Comparison of ENCODE assay signal across 1 cellular context in the genomic region with DNA sequence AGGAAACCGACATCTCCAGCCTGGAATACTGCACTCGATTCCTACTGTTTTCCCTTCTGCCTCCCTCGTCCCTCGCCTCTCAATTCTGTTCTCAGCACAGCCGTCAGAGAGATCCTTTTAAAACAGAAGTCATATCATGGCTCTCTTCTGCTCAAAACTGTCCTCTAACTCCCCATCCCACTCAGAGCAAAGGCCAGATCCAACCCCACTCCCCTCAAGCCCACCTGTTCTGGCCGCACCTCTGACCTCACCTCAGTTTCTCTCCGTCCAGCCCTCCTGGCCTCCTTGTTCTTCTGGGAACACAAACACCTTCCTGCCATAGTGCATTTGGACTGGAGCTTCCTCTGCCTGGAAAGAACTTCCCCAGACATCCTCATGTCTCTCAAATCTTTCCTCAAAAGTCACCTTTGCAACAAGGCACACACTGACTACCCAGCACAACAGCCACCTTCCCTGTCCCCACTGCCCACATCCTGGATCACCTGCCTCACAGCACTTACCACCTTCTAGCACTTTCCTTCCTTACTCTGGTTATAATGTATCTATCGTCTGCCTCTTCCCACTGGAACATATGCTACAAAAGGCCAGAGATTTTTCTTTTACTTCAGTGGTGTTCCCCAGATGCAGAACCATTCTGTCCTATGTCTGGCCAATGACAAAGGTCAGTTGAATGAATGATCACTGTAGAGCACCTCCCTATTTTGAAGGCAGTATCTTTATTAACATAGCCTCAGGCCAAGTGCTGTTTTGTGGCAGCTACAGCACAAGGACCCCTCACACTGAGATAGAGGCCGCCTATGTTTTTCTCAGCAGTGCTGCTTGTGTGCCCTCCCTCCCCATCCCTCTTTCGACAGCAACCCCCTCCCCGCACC.
TF ChIP-seq lines count a peak whose summit lies in the region.

No MANE protein-coding gene starts in this region.

TF ChIP-seq in GM23338, 12 proteins besides CTCF, POLR2A, EP300 and RAD21 (continued from another document):
- TF ChIP-seq, protein P1, sequence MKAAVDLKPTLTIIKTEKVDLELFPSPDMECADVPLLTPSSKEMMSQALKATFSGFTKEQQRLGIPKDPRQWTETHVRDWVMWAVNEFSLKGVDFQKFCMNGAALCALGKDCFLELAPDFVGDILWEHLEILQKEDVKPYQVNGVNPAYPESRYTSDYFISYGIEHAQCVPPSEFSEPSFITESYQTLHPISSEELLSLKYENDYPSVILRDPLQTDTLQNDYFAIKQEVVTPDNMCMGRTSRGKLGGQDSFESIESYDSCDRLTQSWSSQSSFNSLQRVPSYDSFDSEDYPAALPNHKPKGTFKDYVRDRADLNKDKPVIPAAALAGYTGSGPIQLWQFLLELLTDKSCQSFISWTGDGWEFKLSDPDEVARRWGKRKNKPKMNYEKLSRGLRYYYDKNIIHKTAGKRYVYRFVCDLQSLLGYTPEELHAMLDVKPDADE (IDR thresholded peaks at IDR 0.05): no peak
- TF ChIP-seq EZH2phosphoT487 (IDR thresholded peaks at IDR 0.05; ENCODE audit: unreplicated experiment) (no peak), EZH2 (IDR thresholded peaks at IDR 0.05; ENCODE audit: low read depth, unreplicated experiment) (no peak), CREB1 (CRISPR knock-in tag; IDR thresholded peaks at IDR 0.05; ENCODE audit: low read depth) (no peak), JUNB (IDR thresholded peaks at IDR 0.05; ENCODE audit: unreplicated experiment) (no peak), POLR2AphosphoS5 (IDR thresholded peaks at IDR 0.05; ENCODE audit: low read depth) (no peak)
- TF ChIP-seq, protein P2, sequence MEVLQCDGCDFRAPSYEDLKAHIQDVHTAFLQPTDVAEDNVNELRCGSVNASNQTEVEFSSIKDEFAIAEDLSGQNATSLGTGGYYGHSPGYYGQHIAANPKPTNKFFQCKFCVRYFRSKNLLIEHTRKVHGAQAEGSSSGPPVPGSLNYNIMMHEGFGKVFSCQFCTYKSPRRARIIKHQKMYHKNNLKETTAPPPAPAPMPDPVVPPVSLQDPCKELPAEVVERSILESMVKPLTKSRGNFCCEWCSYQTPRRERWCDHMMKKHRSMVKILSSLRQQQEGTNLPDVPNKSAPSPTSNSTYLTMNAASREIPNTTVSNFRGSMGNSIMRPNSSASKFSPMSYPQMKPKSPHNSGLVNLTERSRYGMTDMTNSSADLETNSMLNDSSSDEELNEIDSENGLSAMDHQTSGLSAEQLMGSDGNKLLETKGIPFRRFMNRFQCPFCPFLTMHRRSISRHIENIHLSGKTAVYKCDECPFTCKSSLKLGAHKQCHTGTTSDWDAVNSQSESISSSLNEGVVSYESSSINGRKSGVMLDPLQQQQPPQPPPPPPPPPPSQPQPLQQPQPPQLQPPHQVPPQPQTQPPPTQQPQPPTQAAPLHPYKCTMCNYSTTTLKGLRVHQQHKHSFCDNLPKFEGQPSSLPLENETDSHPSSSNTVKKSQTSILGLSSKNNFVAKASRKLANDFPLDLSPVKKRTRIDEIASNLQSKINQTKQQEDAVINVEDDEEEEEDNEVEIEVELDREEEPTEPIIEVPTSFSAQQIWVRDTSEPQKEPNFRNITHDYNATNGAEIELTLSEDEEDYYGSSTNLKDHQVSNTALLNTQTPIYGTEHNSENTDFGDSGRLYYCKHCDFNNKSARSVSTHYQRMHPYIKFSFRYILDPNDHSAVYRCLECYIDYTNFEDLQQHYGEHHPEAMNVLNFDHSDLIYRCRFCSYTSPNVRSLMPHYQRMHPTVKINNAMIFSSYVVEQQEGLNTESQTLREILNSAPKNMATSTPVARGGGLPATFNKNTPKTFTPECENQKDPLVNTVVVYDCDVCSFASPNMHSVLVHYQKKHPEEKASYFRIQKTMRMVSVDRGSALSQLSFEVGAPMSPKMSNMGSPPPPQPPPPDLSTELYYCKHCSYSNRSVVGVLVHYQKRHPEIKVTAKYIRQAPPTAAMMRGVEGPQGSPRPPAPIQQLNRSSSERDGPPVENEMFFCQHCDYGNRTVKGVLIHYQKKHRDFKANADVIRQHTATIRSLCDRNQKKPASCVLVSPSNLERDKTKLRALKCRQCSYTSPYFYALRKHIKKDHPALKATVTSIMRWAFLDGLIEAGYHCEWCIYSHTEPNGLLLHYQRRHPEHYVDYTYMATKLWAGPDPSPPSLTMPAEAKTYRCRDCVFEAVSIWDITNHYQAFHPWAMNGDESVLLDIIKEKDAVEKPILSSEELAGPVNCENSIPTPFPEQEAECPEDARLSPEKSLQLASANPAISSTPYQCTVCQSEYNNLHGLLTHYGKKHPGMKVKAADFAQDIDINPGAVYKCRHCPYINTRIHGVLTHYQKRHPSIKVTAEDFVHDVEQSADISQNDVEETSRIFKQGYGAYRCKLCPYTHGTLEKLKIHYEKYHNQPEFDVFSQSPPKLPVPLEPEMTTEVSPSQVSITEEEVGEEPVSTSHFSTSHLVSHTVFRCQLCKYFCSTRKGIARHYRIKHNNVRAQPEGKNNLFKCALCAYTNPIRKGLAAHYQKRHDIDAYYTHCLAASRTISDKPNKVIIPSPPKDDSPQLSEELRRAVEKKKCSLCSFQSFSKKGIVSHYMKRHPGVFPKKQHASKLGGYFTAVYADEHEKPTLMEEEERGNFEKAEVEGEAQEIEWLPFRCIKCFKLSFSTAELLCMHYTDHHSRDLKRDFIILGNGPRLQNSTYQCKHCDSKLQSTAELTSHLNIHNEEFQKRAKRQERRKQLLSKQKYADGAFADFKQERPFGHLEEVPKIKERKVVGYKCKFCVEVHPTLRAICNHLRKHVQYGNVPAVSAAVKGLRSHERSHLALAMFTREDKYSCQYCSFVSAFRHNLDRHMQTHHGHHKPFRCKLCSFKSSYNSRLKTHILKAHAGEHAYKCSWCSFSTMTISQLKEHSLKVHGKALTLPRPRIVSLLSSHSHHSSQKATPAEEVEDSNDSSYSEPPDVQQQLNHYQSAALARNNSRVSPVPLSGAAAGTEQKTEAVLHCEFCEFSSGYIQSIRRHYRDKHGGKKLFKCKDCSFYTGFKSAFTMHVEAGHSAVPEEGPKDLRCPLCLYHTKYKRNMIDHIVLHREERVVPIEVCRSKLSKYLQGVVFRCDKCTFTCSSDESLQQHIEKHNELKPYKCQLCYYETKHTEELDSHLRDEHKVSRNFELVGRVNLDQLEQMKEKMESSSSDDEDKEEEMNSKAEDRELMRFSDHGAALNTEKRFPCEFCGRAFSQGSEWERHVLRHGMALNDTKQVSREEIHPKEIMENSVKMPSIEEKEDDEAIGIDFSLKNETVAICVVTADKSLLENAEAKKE (CRISPR knock-in tag; IDR thresholded peaks at IDR 0.05): no peak
- TF ChIP-seq, protein P3, sequence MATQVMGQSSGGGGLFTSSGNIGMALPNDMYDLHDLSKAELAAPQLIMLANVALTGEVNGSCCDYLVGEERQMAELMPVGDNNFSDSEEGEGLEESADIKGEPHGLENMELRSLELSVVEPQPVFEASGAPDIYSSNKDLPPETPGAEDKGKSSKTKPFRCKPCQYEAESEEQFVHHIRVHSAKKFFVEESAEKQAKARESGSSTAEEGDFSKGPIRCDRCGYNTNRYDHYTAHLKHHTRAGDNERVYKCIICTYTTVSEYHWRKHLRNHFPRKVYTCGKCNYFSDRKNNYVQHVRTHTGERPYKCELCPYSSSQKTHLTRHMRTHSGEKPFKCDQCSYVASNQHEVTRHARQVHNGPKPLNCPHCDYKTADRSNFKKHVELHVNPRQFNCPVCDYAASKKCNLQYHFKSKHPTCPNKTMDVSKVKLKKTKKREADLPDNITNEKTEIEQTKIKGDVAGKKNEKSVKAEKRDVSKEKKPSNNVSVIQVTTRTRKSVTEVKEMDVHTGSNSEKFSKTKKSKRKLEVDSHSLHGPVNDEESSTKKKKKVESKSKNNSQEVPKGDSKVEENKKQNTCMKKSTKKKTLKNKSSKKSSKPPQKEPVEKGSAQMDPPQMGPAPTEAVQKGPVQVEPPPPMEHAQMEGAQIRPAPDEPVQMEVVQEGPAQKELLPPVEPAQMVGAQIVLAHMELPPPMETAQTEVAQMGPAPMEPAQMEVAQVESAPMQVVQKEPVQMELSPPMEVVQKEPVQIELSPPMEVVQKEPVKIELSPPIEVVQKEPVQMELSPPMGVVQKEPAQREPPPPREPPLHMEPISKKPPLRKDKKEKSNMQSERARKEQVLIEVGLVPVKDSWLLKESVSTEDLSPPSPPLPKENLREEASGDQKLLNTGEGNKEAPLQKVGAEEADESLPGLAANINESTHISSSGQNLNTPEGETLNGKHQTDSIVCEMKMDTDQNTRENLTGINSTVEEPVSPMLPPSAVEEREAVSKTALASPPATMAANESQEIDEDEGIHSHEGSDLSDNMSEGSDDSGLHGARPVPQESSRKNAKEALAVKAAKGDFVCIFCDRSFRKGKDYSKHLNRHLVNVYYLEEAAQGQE (IDR thresholded peaks at IDR 0.05; ENCODE audit: unreplicated experiment): no peak
